1 cellular context compared by ENCODE assay signal in genomic region chr21:31470896-31471694, GRCh38.
TF ChIP-seq lines count a peak whose summit lies in the region.

No MANE protein-coding gene starts in this region.

TF ChIP-seq in H1, 55 proteins besides CTCF, POLR2A, EP300 and RAD21:
- TF ChIP-seq EGR1 (IDR thresholded peaks at IDR 0.05; ENCODE audit: borderline replicate concordance, low read depth, low read length): no peak
